ENCODE assay signal across 8 cellular contexts in the genomic region with DNA sequence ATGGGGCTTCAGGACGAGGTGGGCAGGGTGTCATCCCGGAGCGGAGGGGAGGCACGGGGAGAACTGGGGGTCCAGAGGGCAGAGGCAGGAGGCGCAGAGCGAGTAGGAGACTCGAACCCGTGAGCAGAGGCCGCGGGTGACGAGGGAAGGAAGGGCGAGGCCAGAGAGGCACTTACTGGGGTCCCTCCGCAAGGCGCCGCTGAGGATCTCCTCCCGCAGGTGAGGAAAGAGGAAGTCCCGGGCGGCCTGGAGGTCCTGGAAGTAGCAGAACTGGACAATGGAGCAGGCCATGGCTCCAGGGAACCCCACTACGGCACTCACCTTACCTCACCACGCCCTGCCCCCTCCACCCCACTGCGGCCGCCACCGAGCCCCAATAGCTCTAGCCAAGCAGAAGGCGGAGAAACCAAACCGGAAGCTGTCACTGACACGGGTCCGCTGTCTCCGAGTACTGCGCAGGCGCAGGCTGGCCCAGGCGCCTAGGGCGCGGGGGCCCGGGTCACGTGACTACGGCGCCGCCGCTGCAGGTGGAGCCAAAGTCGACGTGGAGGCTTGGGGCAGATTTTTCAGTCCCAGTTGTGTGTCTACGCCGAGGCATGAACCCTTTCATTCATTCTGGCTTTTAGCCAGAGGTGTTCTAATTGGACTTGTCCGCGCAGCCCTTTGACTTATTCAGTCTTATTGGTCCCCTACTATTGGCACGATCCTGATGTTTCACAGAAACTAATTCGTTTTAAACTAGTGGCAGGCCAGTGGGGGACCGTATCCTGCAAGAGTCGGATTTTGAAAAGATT. TPM values are rescaled to one million over a fixed set of nuclear protein-coding genes. Genes with fewer than 3 reads are reported as not detected.
DNase-seq lines count a peak whose midpoint lies in the region; ATAC-seq and TF ChIP-seq lines count a peak whose summit lies in the region.

A gene with protein sequence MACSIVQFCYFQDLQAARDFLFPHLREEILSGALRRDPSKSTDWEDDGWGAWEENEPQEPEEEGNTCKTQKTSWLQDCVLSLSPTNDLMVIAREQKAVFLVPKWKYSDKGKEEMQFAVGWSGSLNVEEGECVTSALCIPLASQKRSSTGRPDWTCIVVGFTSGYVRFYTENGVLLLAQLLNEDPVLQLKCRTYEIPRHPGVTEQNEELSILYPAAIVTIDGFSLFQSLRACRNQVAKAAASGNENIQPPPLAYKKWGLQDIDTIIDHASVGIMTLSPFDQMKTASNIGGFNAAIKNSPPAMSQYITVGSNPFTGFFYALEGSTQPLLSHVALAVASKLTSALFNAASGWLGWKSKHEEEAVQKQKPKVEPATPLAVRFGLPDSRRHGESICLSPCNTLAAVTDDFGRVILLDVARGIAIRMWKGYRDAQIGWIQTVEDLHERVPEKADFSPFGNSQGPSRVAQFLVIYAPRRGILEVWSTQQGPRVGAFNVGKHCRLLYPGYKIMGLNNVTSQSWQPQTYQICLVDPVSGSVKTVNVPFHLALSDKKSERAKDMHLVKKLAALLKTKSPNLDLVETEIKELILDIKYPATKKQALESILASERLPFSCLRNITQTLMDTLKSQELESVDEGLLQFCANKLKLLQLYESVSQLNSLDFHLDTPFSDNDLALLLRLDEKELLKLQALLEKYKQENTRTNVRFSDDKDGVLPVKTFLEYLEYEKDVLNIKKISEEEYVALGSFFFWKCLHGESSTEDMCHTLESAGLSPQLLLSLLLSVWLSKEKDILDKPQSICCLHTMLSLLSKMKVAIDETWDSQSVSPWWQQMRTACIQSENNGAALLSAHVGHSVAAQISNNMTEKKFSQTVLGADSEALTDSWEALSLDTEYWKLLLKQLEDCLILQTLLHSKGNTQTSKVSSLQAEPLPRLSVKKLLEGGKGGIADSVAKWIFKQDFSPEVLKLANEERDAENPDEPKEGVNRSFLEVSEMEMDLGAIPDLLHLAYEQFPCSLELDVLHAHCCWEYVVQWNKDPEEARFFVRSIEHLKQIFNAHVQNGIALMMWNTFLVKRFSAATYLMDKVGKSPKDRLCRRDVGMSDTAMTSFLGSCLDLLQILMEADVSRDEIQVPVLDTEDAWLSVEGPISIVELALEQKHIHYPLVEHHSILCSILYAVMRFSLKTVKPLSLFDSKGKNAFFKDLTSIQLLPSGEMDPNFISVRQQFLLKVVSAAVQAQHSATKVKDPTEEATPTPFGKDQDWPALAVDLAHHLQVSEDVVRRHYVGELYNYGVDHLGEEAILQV (N-terminal part only) (minus strand): TSS at position 407 of the 794 bp plus-strand sequence. CDS start 116 bp downstream, at position 291.

- peaks cover 8 to 14% (median 8%) of the 10 kb centered on the region in 3 donors for H3K27me3 Mint-ChIP-seq in immature natural killer cell (ENCODE audit: low read depth in 3 of 3)

- H3K4me3 Mint-ChIP-seq in immature natural killer cell = no peak within 1 kb of the TSS

- POLR2A ChIA-PET in AG04450 (lab: Yijun Ruan, JAX) = interaction anchor here (0.6 to 1.4 kb wide), 3 partner anchors 29 to 1425 kb away, joined by 3 to 10 read pairs (median 3); no protein-coding TSS in a partner anchor

- CTCF ChIA-PET in AG04450 (lab: Charles Lee) = interaction anchor here (0.7 to 2.2 kb wide), 4 partner anchors 9 to 84 kb away, joined by 3 to 9 read pairs (median 4); no protein-coding TSS in a partner anchor

- TF ChIP-seq CTCF in AG04450 (IDR thresholded peaks at IDR 0.05; ENCODE audit: low read depth, low read length) (no peak), VCaP (conservative IDR thresholded peaks at IDR 0.05) (no peak), cardiac fibroblast (IDR thresholded peaks at IDR 0.05; ENCODE audit: low read depth, low read length) (no peak)

- peaks cover 10% of the 10 kb centered on the region for H3K27me3 ChIP-seq in AG04450 (ENCODE audit: control insufficient read depth, insufficient read depth, low read length)

- H3K9me3 ChIP-seq in AG04450 (ENCODE audit: control insufficient read depth, insufficient read depth, low read length) = no peaks in the 10 kb centered on the region

- H3K27ac Mint-ChIP-seq in immature natural killer cell = no peak within 1 kb of the TSS

- H3K4me3 ChIP-seq in AG04450 (ENCODE audit: low read depth, low read length) = peak within 1 kb of the TSS; percentile 97
- peak within 1 kb of the TSS; percentile 95 to 98 for H3K4me3 ChIP-seq in cardiac fibroblast (replicated peaks in 1 of 2; ENCODE audit: low read depth in 2 of 2, low read length in 2 of 2)

- H3K27ac ChIP-seq in AG04450 (ENCODE audit: low read depth, low read length) (peak within 1 kb of the TSS; percentile 88), VCaP (peak within 1 kb of the TSS; percentile 78)

- H3K9me3 Mint-ChIP-seq in immature natural killer cell = no peaks in the 10 kb centered on the region

- H3K36me3 Mint-ChIP-seq in immature natural killer cell = peaks cover 0 to 5% (median 0%) of the 10 kb centered on the region in 3 donors

- H3K4me1 Mint-ChIP-seq in immature natural killer cell = peaks cover 9 to 25% of the 10 kb centered on the region in 2 donors

- peak; percentile 72 for DNase-seq in AG04450 (ENCODE audit: low read depth, low spot score)
- peak; percentile 98 for DNase-seq in NCI-H2196 treated with DMSO at 0.1 percent for 48 hours (lab: John Stamatoyannopoulos, UW; ENCODE audit: unreplicated experiment)
- DNase-seq in cardiac fibroblast (ENCODE audit: low read depth in 2 of 2) = peak; percentile 95
- DNase-seq in immature natural killer cell = peak; percentile 97 to 98 (median 97)
- DNase-seq in smooth muscle cell of the brain vasculature (ENCODE audit: low read depth, low spot score) = peak; percentile 80

- peak; percentile 96 for ATAC-seq in GM18907 (IDR thresholded peaks at IDR 0.05; ENCODE audit: unreplicated experiment)
- peak; percentile 97 for ATAC-seq in HG03139 (IDR thresholded peaks at IDR 0.05; ENCODE audit: unreplicated experiment)

RNA-seq across cellular contexts. Expression of the gene that starts here (rescaled TPM):
- polyA plus RNA-seq in AG04450 (2011; rRNA removed) = 38.2 and 43.6 TPM in 2 replicates
- 93.9 and 112 TPM in 2 replicates for polyA minus RNA-seq in AG04450 (2011; rRNA and poly(A)+ RNA removed)
- 10 to 100 TPM; 12.0 to 33.8 (median 18.6) TPM for polyA plus RNA-seq in immature natural killer cell

Comparison
In these comparisons a context has a peak if more than half of its experiments do, and no peak if none do; other contexts are left out.
1. Peak in every context shown above with its lines: DNase-seq, ATAC-seq, H3K4me3 ChIP-seq and H3K27ac ChIP-seq.